ENCODE assay signal across 1 cellular context in the genomic region with DNA sequence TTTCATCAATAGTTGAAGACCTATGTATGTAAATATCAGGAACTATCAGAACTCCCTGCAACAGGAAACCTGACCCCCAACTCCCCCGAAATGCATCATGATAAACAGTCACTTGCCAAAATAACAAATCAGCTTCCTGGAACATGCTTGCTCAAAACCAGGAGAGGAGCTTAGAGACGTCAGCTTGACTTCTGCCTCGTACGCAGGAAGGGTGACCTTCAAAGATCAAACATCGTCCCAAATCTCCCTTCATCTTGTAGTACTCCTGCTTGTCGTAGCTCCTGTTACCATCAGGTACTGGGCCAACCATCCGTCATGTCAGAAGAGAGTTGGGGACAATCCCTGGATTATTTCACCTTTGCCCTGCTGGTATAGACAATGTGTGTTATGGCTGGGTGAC.
TF ChIP-seq lines count a peak whose summit lies in the region.

No MANE protein-coding gene starts in this region.

TF ChIP-seq in GM12878, 131 proteins besides CTCF, POLR2A, EP300 and RAD21:
- TF ChIP-seq NFXL1 (IDR thresholded peaks at IDR 0.05; ENCODE audit: borderline replicate concordance) (no peak), ESRRA (IDR thresholded peaks at IDR 0.05; ENCODE audit: low read length) (no peak), ZNF217 (IDR thresholded peaks at IDR 0.05) (no peak), TCF7 (IDR thresholded peaks at IDR 0.05; ENCODE audit: borderline replicate concordance) (no peak), SPI1 (IDR thresholded peaks at IDR 0.05; ENCODE audit: borderline replicate concordance, insufficient read depth, low read depth, low read length) (no peak), PAX8 (IDR thresholded peaks at IDR 0.05) (no peak), SREBF1 (IDR thresholded peaks at IDR 0.05; ENCODE audit: low read length) (no peak), EED (IDR thresholded peaks at IDR 0.05; ENCODE audit: low read depth) (no peak), SMARCA5 (IDR thresholded peaks at IDR 0.05) (no peak), ZNF207 (IDR thresholded peaks at IDR 0.05; ENCODE audit: borderline replicate concordance) (no peak), LARP7 (IDR thresholded peaks at IDR 0.05) (no peak), RCOR1 (conservative IDR thresholded peaks at IDR 0.05; ENCODE audit: low read depth, low read length) (no peak), RUNX3 (IDR thresholded peaks at IDR 0.05; ENCODE audit: low read length) (no peak)
- TF ChIP-seq, protein P1, sequence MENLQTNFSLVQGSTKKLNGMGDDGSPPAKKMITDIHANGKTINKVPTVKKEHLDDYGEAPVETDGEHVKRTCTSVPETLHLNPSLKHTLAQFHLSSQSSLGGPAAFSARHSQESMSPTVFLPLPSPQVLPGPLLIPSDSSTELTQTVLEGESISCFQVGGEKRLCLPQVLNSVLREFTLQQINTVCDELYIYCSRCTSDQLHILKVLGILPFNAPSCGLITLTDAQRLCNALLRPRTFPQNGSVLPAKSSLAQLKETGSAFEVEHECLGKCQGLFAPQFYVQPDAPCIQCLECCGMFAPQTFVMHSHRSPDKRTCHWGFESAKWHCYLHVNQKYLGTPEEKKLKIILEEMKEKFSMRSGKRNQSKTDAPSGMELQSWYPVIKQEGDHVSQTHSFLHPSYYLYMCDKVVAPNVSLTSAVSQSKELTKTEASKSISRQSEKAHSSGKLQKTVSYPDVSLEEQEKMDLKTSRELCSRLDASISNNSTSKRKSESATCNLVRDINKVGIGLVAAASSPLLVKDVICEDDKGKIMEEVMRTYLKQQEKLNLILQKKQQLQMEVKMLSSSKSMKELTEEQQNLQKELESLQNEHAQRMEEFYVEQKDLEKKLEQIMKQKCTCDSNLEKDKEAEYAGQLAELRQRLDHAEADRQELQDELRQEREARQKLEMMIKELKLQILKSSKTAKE (IDR thresholded peaks at IDR 0.05; ENCODE audit: low read depth, poor library complexity, severe bottlenecking), result no peak
- TF ChIP-seq, protein P2, sequence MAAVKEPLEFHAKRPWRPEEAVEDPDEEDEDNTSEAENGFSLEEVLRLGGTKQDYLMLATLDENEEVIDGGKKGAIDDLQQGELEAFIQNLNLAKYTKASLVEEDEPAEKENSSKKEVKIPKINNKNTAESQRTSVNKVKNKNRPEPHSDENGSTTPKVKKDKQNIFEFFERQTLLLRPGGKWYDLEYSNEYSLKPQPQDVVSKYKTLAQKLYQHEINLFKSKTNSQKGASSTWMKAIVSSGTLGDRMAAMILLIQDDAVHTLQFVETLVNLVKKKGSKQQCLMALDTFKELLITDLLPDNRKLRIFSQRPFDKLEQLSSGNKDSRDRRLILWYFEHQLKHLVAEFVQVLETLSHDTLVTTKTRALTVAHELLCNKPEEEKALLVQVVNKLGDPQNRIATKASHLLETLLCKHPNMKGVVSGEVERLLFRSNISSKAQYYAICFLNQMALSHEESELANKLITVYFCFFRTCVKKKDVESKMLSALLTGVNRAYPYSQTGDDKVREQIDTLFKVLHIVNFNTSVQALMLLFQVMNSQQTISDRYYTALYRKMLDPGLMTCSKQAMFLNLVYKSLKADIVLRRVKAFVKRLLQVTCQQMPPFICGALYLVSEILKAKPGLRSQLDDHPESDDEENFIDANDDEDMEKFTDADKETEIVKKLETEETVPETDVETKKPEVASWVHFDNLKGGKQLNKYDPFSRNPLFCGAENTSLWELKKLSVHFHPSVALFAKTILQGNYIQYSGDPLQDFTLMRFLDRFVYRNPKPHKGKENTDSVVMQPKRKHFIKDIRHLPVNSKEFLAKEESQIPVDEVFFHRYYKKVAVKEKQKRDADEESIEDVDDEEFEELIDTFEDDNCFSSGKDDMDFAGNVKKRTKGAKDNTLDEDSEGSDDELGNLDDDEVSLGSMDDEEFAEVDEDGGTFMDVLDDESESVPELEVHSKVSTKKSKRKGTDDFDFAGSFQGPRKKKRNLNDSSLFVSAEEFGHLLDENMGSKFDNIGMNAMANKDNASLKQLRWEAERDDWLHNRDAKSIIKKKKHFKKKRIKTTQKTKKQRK (IDR thresholded peaks at IDR 0.05; ENCODE audit: low read depth, low read length), result no peak
- TF ChIP-seq, protein P3, sequence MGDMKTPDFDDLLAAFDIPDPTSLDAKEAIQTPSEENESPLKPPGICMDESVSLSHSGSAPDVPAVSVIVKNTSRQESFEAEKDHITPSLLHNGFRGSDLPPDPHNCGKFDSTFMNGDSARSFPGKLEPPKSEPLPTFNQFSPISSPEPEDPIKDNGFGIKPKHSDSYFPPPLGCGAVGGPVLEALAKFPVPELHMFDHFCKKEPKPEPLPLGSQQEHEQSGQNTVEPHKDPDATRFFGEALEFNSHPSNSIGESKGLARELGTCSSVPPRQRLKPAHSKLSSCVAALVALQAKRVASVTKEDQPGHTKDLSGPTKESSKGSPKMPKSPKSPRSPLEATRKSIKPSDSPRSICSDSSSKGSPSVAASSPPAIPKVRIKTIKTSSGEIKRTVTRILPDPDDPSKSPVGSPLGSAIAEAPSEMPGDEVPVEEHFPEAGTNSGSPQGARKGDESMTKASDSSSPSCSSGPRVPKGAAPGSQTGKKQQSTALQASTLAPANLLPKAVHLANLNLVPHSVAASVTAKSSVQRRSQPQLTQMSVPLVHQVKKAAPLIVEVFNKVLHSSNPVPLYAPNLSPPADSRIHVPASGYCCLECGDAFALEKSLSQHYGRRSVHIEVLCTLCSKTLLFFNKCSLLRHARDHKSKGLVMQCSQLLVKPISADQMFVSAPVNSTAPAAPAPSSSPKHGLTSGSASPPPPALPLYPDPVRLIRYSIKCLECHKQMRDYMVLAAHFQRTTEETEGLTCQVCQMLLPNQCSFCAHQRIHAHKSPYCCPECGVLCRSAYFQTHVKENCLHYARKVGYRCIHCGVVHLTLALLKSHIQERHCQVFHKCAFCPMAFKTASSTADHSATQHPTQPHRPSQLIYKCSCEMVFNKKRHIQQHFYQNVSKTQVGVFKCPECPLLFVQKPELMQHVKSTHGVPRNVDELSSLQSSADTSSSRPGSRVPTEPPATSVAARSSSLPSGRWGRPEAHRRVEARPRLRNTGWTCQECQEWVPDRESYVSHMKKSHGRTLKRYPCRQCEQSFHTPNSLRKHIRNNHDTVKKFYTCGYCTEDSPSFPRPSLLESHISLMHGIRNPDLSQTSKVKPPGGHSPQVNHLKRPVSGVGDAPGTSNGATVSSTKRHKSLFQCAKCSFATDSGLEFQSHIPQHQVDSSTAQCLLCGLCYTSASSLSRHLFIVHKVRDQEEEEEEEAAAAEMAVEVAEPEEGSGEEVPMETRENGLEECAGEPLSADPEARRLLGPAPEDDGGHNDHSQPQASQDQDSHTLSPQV (IDR thresholded peaks at IDR 0.05), result no peak
